Comparison of ENCODE assay signal across 8 cellular contexts in the genomic region with DNA sequence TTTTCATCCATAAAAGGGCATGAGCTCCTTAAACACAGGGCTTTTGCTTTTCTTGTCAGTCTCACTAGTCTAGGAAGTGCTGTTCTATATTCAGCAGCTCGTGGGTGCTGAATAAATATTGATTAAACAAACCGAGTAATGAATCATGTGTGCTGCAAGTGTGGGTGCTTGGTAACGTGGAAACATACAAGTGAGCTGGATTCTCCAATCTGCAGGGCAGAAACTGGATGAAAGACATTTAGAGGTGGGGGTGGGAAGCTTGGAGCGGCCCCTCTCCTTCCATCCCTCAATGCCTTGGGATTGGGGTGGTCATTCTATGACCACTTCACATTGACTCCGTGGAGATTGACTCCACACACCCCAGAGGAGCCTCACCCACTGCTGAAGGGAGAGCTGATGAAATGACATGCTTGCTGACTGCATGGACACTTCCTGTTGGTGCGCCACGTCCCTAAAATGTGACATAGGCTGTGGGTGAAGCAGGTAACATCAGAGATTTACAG.
DNase-seq lines count a peak whose midpoint lies in the region; ATAC-seq, FAIRE-seq and TF ChIP-seq lines count a peak whose summit lies in the region.

No MANE protein-coding gene starts in this region.

- WGBS in pancreas, 2 donors, result 24 to 34% methylated on average over 7 of the region's 7 CpGs

- H3K4me2 ChIP-seq in BLaER1, result peak overlapping the region; percentile 8; the same call in 1 of the 2 replicates

- H3K27ac ChIP-seq in BLaER1 (no peak overlapping the region), ascending aorta (peak overlapping the region; percentile 90 to 97), pancreas (peak overlapping the region in 1 of 4 donors; percentile 49)

- intact Hi-C loops in ascending aorta (cut with DNase I) (loop anchor here (5.0 to 10.0 kb wide), 2 partner anchors 55 to 1727 kb away; no protein-coding TSS in a partner anchor), pancreas (cut with DNase I) (no loop called here)

- no peak for FAIRE-seq in pancreas (lab: Jason Lieb, UNC)

- no peak overlapping the region for H3K4me3 ChIP-seq in BLaER1
- H3K4me3 ChIP-seq in ascending aorta, result no peak overlapping the region
- H3K4me3 ChIP-seq in pancreas, result no peak overlapping the region

- H3K36me3 ChIP-seq in BLaER1 (peaks cover 96% of the 10 kb centered on the region), ascending aorta (no peaks in the 10 kb centered on the region), pancreas (no peaks in the 10 kb centered on the region)

- H3K4me1 ChIP-seq in BLaER1, result peaks cover 64% of the 10 kb centered on the region
- peaks cover 29 to 67% of the 10 kb centered on the region in 2 donors for H3K4me1 ChIP-seq in ascending aorta
- H3K4me1 ChIP-seq in pancreas, result peaks cover 0 to 5% (median 0%) of the 10 kb centered on the region in 3 donors

- no peak for TF ChIP-seq CTCF in ascending aorta (IDR thresholded peaks at IDR 0.05)
- no peak for TF ChIP-seq CTCF in pancreas (IDR thresholded peaks at IDR 0.05)

- peaks cover 100% of the 10 kb centered on the region for H4K20me1 ChIP-seq in BLaER1

- H3K9ac ChIP-seq in BLaER1, result no peak overlapping the region

- peak; percentile 59 for DNase-seq in T follicular helper cell (ENCODE audit: low read depth)
- DNase-seq in ascending aorta (ENCODE audit: low spot score in 2 of 2), result peak; percentile 24 to 81
- DNase-seq in pancreas, result no peak
- no peak for DNase-seq in RPMI8226
- DNase-seq in HuH-7.5 (ENCODE audit: low spot score), result no peak
- DNase-seq in GOT3 (lab: John Stamatoyannopoulos, UW), result no peak

- ATAC-seq in pancreas (peak; percentile 55 to 89 (median 77)), GM18858 (IDR thresholded peaks at IDR 0.05; ENCODE audit: unreplicated experiment) (no peak)

- H3K27me3 ChIP-seq in BLaER1 (no peaks in the 10 kb centered on the region), ascending aorta (no peaks in the 10 kb centered on the region), pancreas (no peaks in the 10 kb centered on the region)

- H3K9me3 ChIP-seq in BLaER1 (no peaks in the 10 kb centered on the region), ascending aorta (no peaks in the 10 kb centered on the region), pancreas (no peaks in the 10 kb centered on the region)

Comparison
In these comparisons a context has a peak if more than half of its experiments do, and no peak if none do; other contexts are left out.
1. DNase-seq: peak in T follicular helper cell (single experiment) and ascending aorta (2 of 2); none in pancreas (0 of 6), RPMI8226 (single experiment), HuH-7.5 (single experiment) and GOT3 (single experiment).